Comparison of ENCODE assay signal across 1 cellular context in the genomic region with DNA sequence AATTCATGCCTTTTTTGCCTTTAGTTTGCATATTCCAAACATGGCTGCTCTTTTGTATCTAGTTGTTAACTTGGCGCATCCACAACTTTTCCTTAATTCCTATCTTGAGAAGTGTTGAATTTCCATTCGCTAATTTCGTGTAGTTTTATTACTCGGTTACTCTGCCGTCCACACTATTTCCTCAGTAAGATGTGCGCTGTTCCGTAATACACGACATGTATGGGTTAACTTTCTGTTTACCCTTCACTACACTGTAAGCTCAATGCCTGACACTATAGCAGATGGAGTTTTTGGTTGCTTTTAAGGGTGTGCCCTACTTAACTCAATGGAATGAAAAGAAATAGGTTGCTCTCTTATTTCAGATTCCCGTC.
TF ChIP-seq lines count a peak whose summit lies in the region.

No MANE protein-coding gene starts in this region.

TF ChIP-seq in H1, 55 proteins besides CTCF, POLR2A, EP300 and RAD21:
- no peak for TF ChIP-seq CBX8 (IDR thresholded peaks at IDR 0.05; ENCODE audit: borderline replicate concordance, low read depth, low read length)
- no peak for TF ChIP-seq TBP (IDR thresholded peaks at IDR 0.05; ENCODE audit: low read depth, low read length)
- TF ChIP-seq KDM1A (IDR thresholded peaks at IDR 0.05; ENCODE audit: borderline replicate concordance, low read length), result no peak
- TF ChIP-seq CEBPB (IDR thresholded peaks at IDR 0.05; ENCODE audit: low read depth, low read length), result no peak
- TF ChIP-seq SAP30 (IDR thresholded peaks at IDR 0.05; ENCODE audit: insufficient read depth, insufficient replicate concordance, low read length), result no peak
- no peak for TF ChIP-seq PHF8 (conservative IDR thresholded peaks at IDR 0.05; ENCODE audit: low read depth, low read length)
- TF ChIP-seq SRF (IDR thresholded peaks at IDR 0.05; ENCODE audit: low read depth, low read length), result no peak
- TF ChIP-seq CHD1 (IDR thresholded peaks at IDR 0.05; ENCODE audit: low read depth, low read length), result peak; percentile 15
